Comparison of ENCODE assay signal across 8 cellular contexts in genomic region chr16:54931041-54931756, GRCh38. TPM values are rescaled to one million over a fixed set of nuclear protein-coding genes. Genes with fewer than 3 reads are reported as not detected.
DNase-seq lines count a peak whose midpoint lies in the region; TF ChIP-seq lines count a peak whose summit lies in the region.

No MANE protein-coding gene starts in this region.

- no peak for TF ChIP-seq CTCF in MM.1S (IDR thresholded peaks at IDR 0.05; ENCODE audit: low read length)
- TF ChIP-seq CTCF in adrenal gland (IDR thresholded peaks at IDR 0.05): no peak

- DNase-seq in NCI-H2171 treated with DMSO at 0.1 percent for 48 hours (lab: John Stamatoyannopoulos, UW) (peak; percentile 28), NCI-H2171 (lab: John Stamatoyannopoulos, UW) (no peak), MM.1S (peak; percentile 43), adrenal gland (peak in 2 of 7 donors; percentile 31 to 40), iPS-NIHi11 (ENCODE audit: low spot score) (peak; percentile 37), cerebellar nuclear complex (lab: John Stamatoyannopoulos, UW) (no peak), COLO829 (ENCODE audit: low spot score) (no peak)

- peak overlapping the region; percentile 43; the same call in 1 of the 2 replicates for H3K4me2 ChIP-seq in MM.1S (ENCODE audit: low read depth, low read length)

- H3K9me3 ChIP-seq in MM.1S (replicated peaks; ENCODE audit: insufficient read depth, low read length): no peaks in the 10 kb centered on the region
- H3K9me3 ChIP-seq in adrenal gland (replicated peaks in 1 of 3): no peaks in the 10 kb centered on the region
- no peaks in the 10 kb centered on the region for H3K9me3 ChIP-seq in subcutaneous abdominal adipose tissue (ENCODE audit: control insufficient read depth in 5 of 5, low read length in 5 of 5)

- WGBS in adrenal gland, 4 donors: 3 to 8% (median 3%) methylated on average over 25 to 88 of the region's 88 CpGs

- no peak for TF ChIP-seq POLR2A in adrenal gland (IDR thresholded peaks at IDR 0.05)

- peaks cover 34% of the 10 kb centered on the region for H3F3A ChIP-seq in MM.1S (ENCODE audit: insufficient read depth, low read length)

- no peaks in the 10 kb centered on the region for H4K20me1 ChIP-seq in MM.1S (ENCODE audit: insufficient read depth, low read length)

- H3K9ac ChIP-seq in MM.1S (ENCODE audit: low read length) (peak overlapping the region; percentile 79), subcutaneous abdominal adipose tissue (ENCODE audit: low read length in 5 of 5) (peak overlapping the region; percentile 56 to 81 (median 58))

- H3K9me2 ChIP-seq in MM.1S (replicated peaks; ENCODE audit: insufficient read depth, low read length): no peaks in the 10 kb centered on the region

- H3K79me2 ChIP-seq in MM.1S (ENCODE audit: low read length): peaks cover 31% of the 10 kb centered on the region

- H3K4me3 ChIP-seq in MM.1S (ENCODE audit: low read length) (peak overlapping the region; percentile 85), adrenal gland (peak overlapping the region in 1 of 4 donors; percentile 67), subcutaneous abdominal adipose tissue (ENCODE audit: low read depth in 1 of 5, low read length in 5 of 5) (peak overlapping the region; percentile 80 to 88 (median 86))

- intact Hi-C loops in adrenal gland (cut with DNase I): loop anchor here (5.0 to 10.0 kb wide), 2 partner anchors 644 to 646 kb away; partner anchors contain the start of gene IRX3 (in 2 of the 2)

- H3K27ac ChIP-seq in MM.1S (ENCODE audit: low read length): peak overlapping the region; percentile 74; the same call in 1 of the 2 replicates
- H3K27ac ChIP-seq in adrenal gland: peak overlapping the region in 3 of 5 donors; percentile 24 to 69 (median 43)
- H3K27ac ChIP-seq in subcutaneous abdominal adipose tissue (ENCODE audit: low read depth, low read length): peak overlapping the region; percentile 75

- H3K36me3 ChIP-seq in MM.1S (replicated peaks; ENCODE audit: insufficient read depth, low read length) (no peaks in the 10 kb centered on the region), adrenal gland (replicated peaks in 1 of 2) (no peaks in the 10 kb centered on the region), subcutaneous abdominal adipose tissue (ENCODE audit: control insufficient read depth in 5 of 5, insufficient read depth in 5 of 5, low read length in 5 of 5) (no peaks in the 10 kb centered on the region)

- H3K4me1 ChIP-seq in MM.1S (ENCODE audit: low read length) (no peaks in the 10 kb centered on the region), adrenal gland (replicated peaks in 1 of 2) (peaks cover 10 to 18% of the 10 kb centered on the region in 2 donors), subcutaneous abdominal adipose tissue (ENCODE audit: control insufficient read depth in 5 of 5, insufficient read depth in 5 of 5, low read length in 5 of 5) (peaks cover 0 to 71% (median 48%) of the 10 kb centered on the region in 5 donors)

- 0 out of 2 replicates have a peak overlapping the region, but pooled peaks have one; percentile 48 for H2AFZ ChIP-seq in MM.1S (ENCODE audit: low read length)

- no peaks in the 10 kb centered on the region for H3K27me3 ChIP-seq in MM.1S (replicated peaks; ENCODE audit: insufficient read depth, low read length)
- H3K27me3 ChIP-seq in adrenal gland: peaks cover 65% of the 10 kb centered on the region
- peaks cover 5 to 46% (median 25%) of the 10 kb centered on the region in 5 donors for H3K27me3 ChIP-seq in subcutaneous abdominal adipose tissue (ENCODE audit: control insufficient read depth in 5 of 5, insufficient read depth in 4 of 5, low read length in 5 of 5)

RNA-seq across cellular contexts. Expression of gene IRX5, which starts 0.5 kb away (rescaled TPM):
- 1 to 10 TPM in 6 of 8 donors, under 1 TPM in 2; 0.60 to 4.2 (median 1.8) TPM for total RNA-seq in adrenal gland
- 1 to 10 TPM in 1 of 3 donors, under 1 TPM in 2; 0.29 to 1.4 (median 0.54) TPM for polyA plus RNA-seq in adrenal gland

Comparison
In these comparisons a context has a peak if more than half of its experiments do, and no peak if none do; other contexts are left out.
1. DNase-seq: peak in NCI-H2171 treated with DMSO at 0.1 percent for 48 hours (single experiment), MM.1S (single experiment) and iPS-NIHi11 (single experiment); none in NCI-H2171 (single experiment), cerebellar nuclear complex (0 of 2) and COLO829 (single experiment).
2. Peak in every context shown above with its lines, with median percentiles within 50 percentile points of each other: H3K27ac ChIP-seq.